In the genomic region with DNA sequence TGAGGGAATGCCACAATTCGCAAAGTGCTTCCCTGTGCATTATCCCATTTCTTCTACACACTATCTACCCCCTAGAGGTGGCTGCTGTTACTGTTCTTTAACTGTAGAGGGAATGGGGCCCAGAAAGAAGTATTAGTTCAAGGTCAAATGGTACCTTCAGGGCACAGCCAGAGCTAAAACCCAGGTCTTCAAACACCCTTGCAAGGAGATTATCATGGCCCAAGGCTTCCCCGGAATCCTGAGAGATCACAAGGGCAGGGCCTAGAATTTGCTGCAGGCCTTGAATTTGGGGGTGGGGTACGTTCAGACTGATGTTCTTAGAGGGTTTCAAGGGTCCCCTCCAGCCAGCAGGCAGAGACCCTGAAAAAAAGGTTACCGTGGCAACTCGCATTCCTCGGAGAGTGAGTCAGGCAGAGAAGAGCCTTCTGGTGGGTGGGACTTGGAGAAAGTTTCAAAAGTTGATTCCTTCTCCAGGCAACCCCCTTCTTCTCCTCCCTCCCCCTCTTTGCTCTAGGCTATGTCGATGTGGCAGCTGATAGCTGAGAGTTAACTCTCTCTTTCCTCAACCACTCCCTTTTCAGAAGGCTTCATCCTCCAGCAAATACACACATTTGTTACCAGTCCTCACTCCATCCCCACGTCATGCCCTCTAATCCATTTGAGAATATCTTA, we compare ENCODE assay signal across 8 cellular contexts. TPM values are rescaled to one million over a fixed set of nuclear protein-coding genes. Genes with fewer than 3 reads are reported as not detected.
DNase-seq lines count a peak whose midpoint lies in the region; ATAC-seq and TF ChIP-seq lines count a peak whose summit lies in the region.

No MANE protein-coding gene starts in this region.

- peak overlapping the region; percentile 77 for H3K4me2 ChIP-seq in mesendoderm (ENCODE audit: low read length)

- no peak overlapping the region for H2BK120ac ChIP-seq in mesendoderm (ENCODE audit: low read depth, low read length)

- peak overlapping the region; percentile 95 for H3K4me3 ChIP-seq in AG09309 (ENCODE audit: control insufficient read depth, low read depth, low read length)
- peak overlapping the region; percentile 76 to 77 for H3K4me3 ChIP-seq in duodenal mucosa (ENCODE audit: low read depth in 1 of 2, low read length in 2 of 2)
- H3K4me3 ChIP-seq in mesendoderm (ENCODE audit: low read length), result peak overlapping the region; percentile 65

- no peak overlapping the region for H4K5ac ChIP-seq in mesendoderm (ENCODE audit: low read length)

- ATAC-seq in HG03025 (IDR thresholded peaks at IDR 0.05; ENCODE audit: low FRiP score, unreplicated experiment) (no peak), GM19467 (IDR thresholded peaks at IDR 0.05; ENCODE audit: unreplicated experiment) (no peak), HG02885 (IDR thresholded peaks at IDR 0.05; ENCODE audit: poor library complexity, unreplicated experiment) (no peak)

- H3K23ac ChIP-seq in mesendoderm (ENCODE audit: low read length), result no peak overlapping the region

- H3K36me3 ChIP-seq in duodenal mucosa (ENCODE audit: control insufficient read depth in 1 of 2, insufficient read depth in 2 of 2, low read length in 2 of 2) (no peaks in the 10 kb centered on the region), mesendoderm (ENCODE audit: control insufficient read depth, insufficient read depth, low read length) (peaks cover 2% of the 10 kb centered on the region)

- peak overlapping the region; percentile 70 for H3K4ac ChIP-seq in mesendoderm (ENCODE audit: low read depth, low read length)

- H3K18ac ChIP-seq in mesendoderm (ENCODE audit: low read length), result peak overlapping the region; percentile 65

- no peaks in the 10 kb centered on the region for H3K9me3 ChIP-seq in duodenal mucosa (ENCODE audit: control insufficient read depth in 1 of 2, low read length in 2 of 2)

- peaks cover 25% of the 10 kb centered on the region for H3K79me1 ChIP-seq in mesendoderm (ENCODE audit: low read length)

- H3K9ac ChIP-seq in duodenal mucosa (ENCODE audit: low read depth in 1 of 2, low read length in 2 of 2) (peak overlapping the region; percentile 76 to 77), mesendoderm (ENCODE audit: low read length) (peak overlapping the region; percentile 85)

- H3K4me1 ChIP-seq in duodenal mucosa (ENCODE audit: control insufficient read depth in 1 of 2, insufficient read depth in 2 of 2, low read length in 2 of 2) (peaks cover 10% of the 10 kb centered on the region in 2 donors), mesendoderm (ENCODE audit: control insufficient read depth, low read depth, low read length) (peaks cover 19% of the 10 kb centered on the region)

- TF ChIP-seq CTCF in AG09309 (IDR thresholded peaks at IDR 0.05; ENCODE audit: control insufficient read depth, insufficient read depth, low read depth, low read length, missing control alignments), result peak; percentile 49

- peak overlapping the region; percentile 50 for H2AK5ac ChIP-seq in mesendoderm (ENCODE audit: low read length)

- peak overlapping the region; percentile 83 for H3K27ac ChIP-seq in duodenal mucosa (ENCODE audit: low read depth, low read length)
- H3K27ac ChIP-seq in mesendoderm (ENCODE audit: low read depth, low read length), result peak overlapping the region; percentile 77

- H2BK15ac ChIP-seq in mesendoderm (replicated peaks; ENCODE audit: low read depth), result no peak overlapping the region

- peaks cover 58% of the 10 kb centered on the region for H3K79me2 ChIP-seq in mesendoderm (ENCODE audit: control insufficient read depth, insufficient read depth, low read length)

- peak overlapping the region; percentile 92 for H3K56ac ChIP-seq in mesendoderm (ENCODE audit: low read length)

- H4K8ac ChIP-seq in mesendoderm (ENCODE audit: low read depth, low read length), result peak overlapping the region; percentile 82

- H2BK5ac ChIP-seq in mesendoderm (ENCODE audit: low read length), result peak overlapping the region; percentile 41

- H3K27me3 ChIP-seq in duodenal mucosa (ENCODE audit: control insufficient read depth in 1 of 2, insufficient read depth in 2 of 2, low read length in 2 of 2) (no peaks in the 10 kb centered on the region), mesendoderm (ENCODE audit: insufficient read depth, low read length, poor library complexity) (no peaks in the 10 kb centered on the region)

- DNase-seq in AG09309 (ENCODE audit: low read depth) (peak; percentile 96), LHCN-M2 (ENCODE audit: low read depth) (peak; percentile 96), mesendoderm (peak; percentile 99), UCSD-AML1 (lab: John Stamatoyannopoulos, UW; ENCODE audit: unreplicated experiment) (no peak)

- no CpG with 5 or more reads among the region's 8 CpGs for WGBS in mesendoderm (ENCODE audit: extremely low coverage, insufficient coverage, low lambda C conversion rate)

RNA-seq across cellular contexts. Expression of a gene that starts 1.9 kb away (rescaled TPM):
- 797 and 1,163 TPM in 2 replicates for total RNA-seq in LHCN-M2 (2014; rRNA removed)
- 2,613 TPM for polyA plus RNA-seq in LHCN-M2 (2012)
- polyA plus RNA-seq in mesendoderm (2013, experiment 1 of 2), result 371 TPM
- 377 TPM for polyA plus RNA-seq in mesendoderm (2013, experiment 2 of 2)
